Comparison of ENCODE assay signal across 34 cellular contexts in genomic region chr3:119170821-119171220, GRCh38. TPM values are rescaled to one million over a fixed set of nuclear protein-coding genes. Genes with fewer than 3 reads are reported as not detected.
"Had no signal": no experiment of that assay in that cellular context is flagged by ENCODE, and none has a peak within 500 bp of the region (broad histone marks: within the 10 kb centered on the region; RNA-seq: fewer than 3 reads in every experiment).

No MANE protein-coding gene starts in this region.

- H3K9me2 ChIP-seq: SK-N-SH had no signal

- H3K36me3 ChIP-seq: brain microvascular endothelial cell, cardiac muscle cell, MG63, SJSA1 had no signal

- DNase-seq: activated CD4-positive, alpha-beta T cell treated with anti-CD3 and anti-CD28 coated beads, Interleukin-2, amount 10 ng/mL, durations not matched to agents 24 days and 14 days; activated CD4-positive, alpha-beta T cell treated with anti-CD3 and anti-CD28 coated beads, Interleukin-2, amount 50 U/mL, for 4 hours; activated CD8-positive, alpha-beta T cell treated with anti-CD3 and anti-CD28 coated beads for 36 hours; activated effector memory CD4-positive, alpha-beta T cell treated with anti-CD3 and anti-CD28 coated beads, Interleukin-2, amount 50 U/mL, for 16 hours; activated naive CD4-positive, alpha-beta T cell; activated naive CD4-positive, alpha-beta T cell treated with anti-CD3 and anti-CD28 coated beads, Interleukin-2, amount 50 U/mL, for 16 hours; activated naive CD8-positive, alpha-beta T cell treated with anti-CD3 and anti-CD28 coated beads for 36 hours; activated T-cell treated with anti-CD3 and anti-CD28 coated beads, Interleukin-2, amount 50 U/mL, for 1 hour; activated T-cell treated with anti-CD3 and anti-CD28 coated beads, Interleukin-2, amount 50 U/mL, for 72 hours; amniotic stem cell; aorta; brain microvascular endothelial cell; Karpas-422; MG63; MV-4-11; NCI-H1092; NCI-H146; NCI-H187 treated with DMSO at 0.1 percent for 48 hours; NCI-H2081; NCI-H2171 treated with DMSO at 0.1 percent for 48 hours; NCI-H2227 treated with DMSO at 0.1 percent for 48 hours; NCI-H446; NCI-H524 treated with DMSO at 0.1 percent for 48 hours; SHP77; SK-N-SH had no signal

- H3K27ac Mint-ChIP-seq: activated CD4-positive, alpha-beta T cell treated with anti-CD3 and anti-CD28 coated beads, Interleukin-2, amount 10 ng/mL, durations not matched to agents 24 days and 14 days; activated CD8-positive, alpha-beta T cell treated with anti-CD3 and anti-CD28 coated beads for 36 hours; activated naive CD8-positive, alpha-beta T cell treated with anti-CD3 and anti-CD28 coated beads for 36 hours; activated T-cell treated with anti-CD3 and anti-CD28 coated beads, Interleukin-2, amount 50 U/mL, for 72 hours; activated T-helper 17 cell treated with anti-CD3 and anti-CD28 coated beads, Interleukin-2, amount 50 U/mL, for 72 hours; T-helper 1 cell treated with Interleukin-12 subunit alpha and Interleukin-12 subunit beta and Interleukin-4 antibody, amounts not matched to agents 30 μg/mL and 1 μg/mL, for 36 hours; T-helper 2 cell treated with Interferon-gamma antibody and Interleukin-4, amounts not matched to agents 5 μg/mL and 100 μg/mL, for 36 hours had no signal

- H3K4me1 Mint-ChIP-seq: activated CD4-positive, alpha-beta T cell treated with anti-CD3 and anti-CD28 coated beads, Interleukin-2, amount 10 ng/mL, durations not matched to agents 24 days and 14 days; activated naive CD8-positive, alpha-beta T cell treated with anti-CD3 and anti-CD28 coated beads for 36 hours; activated T-helper 17 cell treated with anti-CD3 and anti-CD28 coated beads, Interleukin-2, amount 50 U/mL, for 72 hours; central memory CD8-positive, alpha-beta T cell had no signal

- H3K9ac ChIP-seq: SK-N-SH had no signal

- H3K4me3 ChIP-seq: cardiac muscle cell, MG63, SJSA1 had no signal

- H3K27me3 Mint-ChIP-seq: central memory CD8-positive, alpha-beta T cell had no signal

- H3K4me3 Mint-ChIP-seq: activated CD4-positive, alpha-beta T cell treated with anti-CD3 and anti-CD28 coated beads, Interleukin-2, amount 10 ng/mL, durations not matched to agents 24 days and 14 days; activated CD8-positive, alpha-beta T cell treated with anti-CD3 and anti-CD28 coated beads for 36 hours; activated naive CD8-positive, alpha-beta T cell treated with anti-CD3 and anti-CD28 coated beads for 36 hours; activated T-cell treated with anti-CD3 and anti-CD28 coated beads, Interleukin-2, amount 50 U/mL, for 72 hours; activated T-helper 17 cell treated with anti-CD3 and anti-CD28 coated beads, Interleukin-2, amount 50 U/mL, for 72 hours; central memory CD8-positive, alpha-beta T cell; T-helper 1 cell treated with Interleukin-12 subunit alpha and Interleukin-12 subunit beta and Interleukin-4 antibody, amounts not matched to agents 30 μg/mL and 1 μg/mL, for 36 hours; T-helper 2 cell treated with Interferon-gamma antibody and Interleukin-4, amounts not matched to agents 5 μg/mL and 100 μg/mL, for 36 hours had no signal

- H3K9me3 Mint-ChIP-seq: activated CD8-positive, alpha-beta T cell treated with anti-CD3 and anti-CD28 coated beads for 36 hours; activated naive CD8-positive, alpha-beta T cell treated with anti-CD3 and anti-CD28 coated beads for 36 hours; activated T-helper 17 cell treated with anti-CD3 and anti-CD28 coated beads, Interleukin-2, amount 50 U/mL, for 72 hours; central memory CD8-positive, alpha-beta T cell; T-helper 1 cell treated with Interleukin-12 subunit alpha and Interleukin-12 subunit beta and Interleukin-4 antibody, amounts not matched to agents 30 μg/mL and 1 μg/mL, for 36 hours had no signal

- H3K36me3 Mint-ChIP-seq: activated naive CD8-positive, alpha-beta T cell treated with anti-CD3 and anti-CD28 coated beads for 36 hours had no signal

- H3K27me3 ChIP-seq: brain microvascular endothelial cell, cardiac muscle cell, MG63, SJSA1 had no signal

- H3K9me3 ChIP-seq: MG63, SJSA1, SK-N-SH had no signal

- H3K4me1 ChIP-seq: SJSA1 had no signal

- ATAC-seq: activated CD8-positive, alpha-beta T cell treated with anti-CD3 and anti-CD28 coated beads for 36 hours; activated T-cell treated with anti-CD3 and anti-CD28 coated beads, Interleukin-2, amount 50 U/mL, for 72 hours; activated T-helper 17 cell treated with anti-CD3 and anti-CD28 coated beads, Interleukin-2, amount 50 U/mL, for 72 hours; Panc1 had no signal

- H3K4me2 ChIP-seq: SK-N-SH had no signal

- H3K27ac ChIP-seq: brain microvascular endothelial cell, cardiac muscle cell, SJSA1 had no signal

RNA-seq across cellular contexts. Expression of gene UPK1B, which starts 2.6 kb away (rescaled TPM):
- total RNA-seq: activated CD4-positive, alpha-beta T cell treated with anti-CD3 and anti-CD28 coated beads, Interleukin-2, amount 10 ng/mL, durations not matched to agents 24 days and 14 days; activated CD8-positive, alpha-beta memory T cell treated with anti-CD3 and anti-CD28 coated beads for 36 hours; activated CD8-positive, alpha-beta T cell treated with anti-CD3 and anti-CD28 coated beads for 36 hours; activated naive CD8-positive, alpha-beta T cell treated with anti-CD3 and anti-CD28 coated beads for 36 hours; activated T-cell treated with anti-CD3 and anti-CD28 coated beads, Interleukin-2, amount 50 U/mL, for 72 hours; aorta; cardiac muscle cell; RPMI7951 had no signal
- polyA plus RNA-seq: SK-N-SH had no signal

RNA-seq across cellular contexts. Expression of gene TEX55, which starts 24.9 kb away (rescaled TPM):
- total RNA-seq: activated CD4-positive, alpha-beta T cell treated with anti-CD3 and anti-CD28 coated beads, Interleukin-2, amount 10 ng/mL, durations not matched to agents 24 days and 14 days; activated CD8-positive, alpha-beta memory T cell treated with anti-CD3 and anti-CD28 coated beads for 36 hours; activated CD8-positive, alpha-beta T cell treated with anti-CD3 and anti-CD28 coated beads for 36 hours; activated naive CD8-positive, alpha-beta T cell treated with anti-CD3 and anti-CD28 coated beads for 36 hours; activated T-cell treated with anti-CD3 and anti-CD28 coated beads, Interleukin-2, amount 50 U/mL, for 72 hours; activated T-helper 17 cell treated with anti-CD3 and anti-CD28 coated beads, Interleukin-2, amount 50 U/mL, for 72 hours; aorta; cardiac muscle cell; RPMI7951; SJSA1 had no signal
- polyA plus RNA-seq: aorta, cardiac muscle cell, SK-N-SH had no signal
